8 cellular contexts compared by ENCODE assay signal in genomic region chr2:113234721-113235346, GRCh38. TPM values are rescaled to one million over a fixed set of nuclear protein-coding genes. Genes with fewer than 3 reads are reported as not detected.
DNase-seq lines count a peak whose midpoint lies in the region; ATAC-seq, FAIRE-seq and TF ChIP-seq lines count a peak whose summit lies in the region.

No MANE protein-coding gene starts in this region.

- H3K4me3 ChIP-seq in BJ (ENCODE audit: low read depth, low read length) (peak overlapping the region; percentile 72), GM12878 (peak overlapping the region; percentile 73), small intestine (ENCODE audit: low read depth in 1 of 2, low read length in 2 of 2) (peak overlapping the region in 1 of 2 donors; percentile 69)

- TF ChIP-seq RAD21 in GM12878 (IDR thresholded peaks at IDR 0.05; ENCODE audit: insufficient read depth, low read depth, low read length) = no peak

- peak overlapping the region in 3 of 6 donors; percentile 96 to 99 (median 99) for H3K27ac Mint-ChIP-seq in naive B cell

- in situ Hi-C loops in GM12878 (cut with MboI) = no loop called here

- peak overlapping the region; percentile 64 for H2AFZ ChIP-seq in GM12878 (ENCODE audit: control insufficient read depth, low read depth, low read length)

- WGBS in GM12878 (ENCODE audit: insufficient coverage, insufficient replicate concordance, low lambda C conversion rate, missing lambda C conversion rate) = 83% methylated on average over 16 of the region's 16 CpGs
- WGBS in small intestine, 3 donors = 64 to 91% (median 90%) methylated on average over 16 of the region's 16 CpGs

- POLR2A ChIA-PET in BJ (lab: Charles Lee) (interaction anchor here (0.5 to 1.1 kb wide), 2 partner anchors 11 to 53 kb away, joined by 3 to 11 read pairs; no protein-coding TSS in a partner anchor), GM12878 (lab: Charles Lee) (interaction anchor here (1.0 to 2.6 kb wide), 3 partner anchors 10 to 60 kb away, joined by 3 to 10 read pairs (median 4); partner anchors contain the start of gene PSD4)

- H3K4me1 ChIP-seq in GM12878 (ENCODE audit: control insufficient read depth, insufficient read depth, low read length) (peaks cover 2% of the 10 kb centered on the region; the same call in 1 of the 2 replicates), small intestine (ENCODE audit: control insufficient read depth in 2 of 2, insufficient read depth in 1 of 2, low read depth in 1 of 2, low read length in 1 of 2) (peaks cover 4 to 9% of the 10 kb centered on the region in 2 donors)

- peaks cover 0 to 9% of the 10 kb centered on the region in 2 donors for H3K36me3 Mint-ChIP-seq in naive B cell

- TSS peak; percentile 68 for BruUV-seq in GM12878 (replicated peaks; lab: Mats Ljungman, UMichigan)

- SMC1A ChIA-PET in GM12878 (lab: Charles Lee; ENCODE audit: uncharacterized antibody, unreplicated experiment) = interaction anchor here (1.0 to 2.4 kb wide), 6 partner anchors 15 to 100 kb away, joined by 3 to 6 read pairs (median 4); partner anchors contain the start of gene PSD4

- H3K4me1 Mint-ChIP-seq in naive B cell = peaks cover 4 to 22% (median 8%) of the 10 kb centered on the region in 3 donors

- peak overlapping the region; percentile 71 for H3K9ac ChIP-seq in GM12878 (ENCODE audit: control insufficient read depth, insufficient read depth, low read length)

- FAIRE-seq in GM12878 (lab: Jason Lieb, UNC) = no peak
- no peak for FAIRE-seq in small intestine (lab: Jason Lieb, UNC)

- H3K27ac ChIP-seq in GM12878 (ENCODE audit: control insufficient read depth, insufficient read depth) = peak overlapping the region; percentile 49; the same call in 1 of the 2 replicates
- no peak overlapping the region for H3K27ac ChIP-seq in small intestine (ENCODE audit: low read depth in 1 of 2, low read length in 1 of 2)

- peaks cover 15% of the 10 kb centered on the region for H3K79me2 ChIP-seq in GM12878 (ENCODE audit: control insufficient read depth, insufficient read depth, low read length)

- no peaks in the 10 kb centered on the region for H3K9me3 Mint-ChIP-seq in naive B cell

- H3K27me3 ChIP-seq in BJ (ENCODE audit: control insufficient read depth, insufficient read depth, low read length) (no peaks in the 10 kb centered on the region), GM12878 (replicated peaks in 1 of 2; ENCODE audit: control insufficient read depth in 2 of 2, insufficient read depth in 2 of 2, low read length in 1 of 2) (no peaks in the 10 kb centered on the region; a peak in 2 of 4 replicates), small intestine (ENCODE audit: control insufficient read depth in 2 of 2, insufficient read depth in 2 of 2, low read length in 2 of 2) (no peaks in the 10 kb centered on the region)

- H3K4me3 Mint-ChIP-seq in naive B cell = peak overlapping the region; percentile 73 to 97 (median 94)

- ATAC-seq in HG02884 (IDR thresholded peaks at IDR 0.05; ENCODE audit: unreplicated experiment) (peak; percentile 27), GM12878 (peak; percentile 43), naive B cell (ENCODE audit: low read depth in 2 of 2) (no peak)

- TF ChIP-seq POLR2A in GM12878 (IDR thresholded peaks at IDR 0.05; ENCODE audit: low read depth, low read length) = no peak

- H3K27me3 Mint-ChIP-seq in naive B cell = no peaks in the 10 kb centered on the region

- H3K36me3 ChIP-seq in BJ (ENCODE audit: control insufficient read depth, insufficient read depth, low read length) (no peaks in the 10 kb centered on the region; the same call in 1 of the 2 replicates), GM12878 (ENCODE audit: control insufficient read depth in 2 of 2, insufficient read depth in 2 of 2, low read length in 1 of 2) (peaks cover 0 to 1% of the 10 kb centered on the region in 2 experiments; a peak in 2 of 4 replicates), small intestine (ENCODE audit: control insufficient read depth in 2 of 2, insufficient read depth in 2 of 2, low read length in 2 of 2) (no peaks in the 10 kb centered on the region)

- RAD21 ChIA-PET in GM12878 (lab: Charles Lee; ENCODE audit: unreplicated experiment) = interaction anchor here (0.8 to 2.0 kb wide), 6 partner anchors 13 to 97 kb away, joined by 3 to 9 read pairs (median 6); partner anchors contain the start of gene PSD4

- no peak for TF ChIP-seq CTCF in BJ (IDR thresholded peaks at IDR 0.05; ENCODE audit: insufficient read depth, low read depth, low read length)
- TF ChIP-seq CTCF in GM12878 (IDR thresholded peaks at IDR 0.05 in 2 of 3, conservative IDR thresholded peaks at IDR 0.05 in 1 of 3; ENCODE audit: control insufficient read depth in 2 of 3, extremely low read depth in 1 of 3, insufficient read depth in 1 of 3, low read depth in 3 of 3, low read length in 3 of 3) = no peak

- intact Hi-C loops in GM12878 (cut with micrococcal nuclease; ENCODE audit: unreplicated experiment) = no loop called here

- TF ChIP-seq EP300 in GM12878 (IDR thresholded peaks at IDR 0.05; ENCODE audit: borderline replicate concordance in 1 of 2, control insufficient read depth in 1 of 2, low read depth in 2 of 2, low read length in 2 of 2) = no peak

- no peak for DNase-seq in BJ (ENCODE audit: low read depth)
- no peak for DNase-seq in GM12878 (ENCODE audit: low read depth, low spot score)
- DNase-seq in naive B cell = no peak
- no peak for DNase-seq in glomerular visceral epithelial cell (ENCODE audit: extremely low spot score)
- DNase-seq in small intestine = no peak
- DNase-seq in NCI-H1092 treated with DMSO at 0.1 percent for 48 hours (lab: John Stamatoyannopoulos, UW) = no peak
- no peak for DNase-seq in activated CD8-positive, alpha-beta memory T cell treated with anti-CD3 and anti-CD28 coated beads, Interleukin-2, amount 50 U/mL, for 48 hours

- no peaks in the 10 kb centered on the region for H4K20me1 ChIP-seq in GM12878 (ENCODE audit: control insufficient read depth, insufficient read depth)

- H3K4me2 ChIP-seq in GM12878 (ENCODE audit: control insufficient read depth, insufficient read depth) = peak overlapping the region; percentile 3; the same call in 1 of the 2 replicates

- H3K9me3 ChIP-seq in GM12878 (replicated peaks; ENCODE audit: control insufficient read depth, insufficient read depth, low read length) (no peaks in the 10 kb centered on the region), small intestine (ENCODE audit: control insufficient read depth, low read depth) (no peaks in the 10 kb centered on the region)

- CTCF ChIA-PET in BJ (lab: Yijun Ruan, JAX) = interaction anchor here (0.9 to 11.2 kb wide), 4 partner anchors 11 to 96 kb away, joined by 3 to 119 read pairs (median 6); no protein-coding TSS in a partner anchor
- CTCF ChIA-PET in GM12878 (lab: Yijun Ruan, JAX) = interaction anchor here (1.0 to 1.9 kb wide), 6 partner anchors 10 to 156 kb away, joined by 3 to 14 read pairs (median 6); no protein-coding TSS in a partner anchor

TF ChIP-seq in GM12878, 131 proteins besides CTCF, POLR2A, EP300 and RAD21:
- TF ChIP-seq GABPA (IDR thresholded peaks at IDR 0.05; ENCODE audit: low read depth) = 0 out of 2 replicates have a peak, but pooled peaks have one; percentile 5
- TF ChIP-seq TCF7 (IDR thresholded peaks at IDR 0.05; ENCODE audit: borderline replicate concordance) = no peak

RNA-seq across cellular contexts. Expression of gene PAX8, which starts 43.9 kb away (rescaled TPM):
- polyA plus RNA-seq in BJ (2011; rRNA removed) (1.1 and 1.6 TPM in 2 replicates), GM12878 (2011; rRNA removed) (0.75 and 0.96 TPM in 2 replicates), GM12878 (2014; fragmentation: Illumina TruSeq; extraction: Trizol) (0.97 and 1.0 TPM in 2 replicates), GM12878 (2014; fragmentation: Nextera tagmentation; extraction: Ambion mirVana) (under 1 TPM; 0.16 to 0.40 TPM), GM12878 (2014; rRNA removed) (1.5 and 2.2 TPM in 2 replicates), GM12878 (2016; fragmentation: Nextera tagmentation; extraction: Ambion mirVana) (1 to 10 TPM; 1.5 to 2.5 TPM), naive B cell (ENCODE audit: low read depth in 6 of 6) (under 1 TPM in 4 of 6 donors, not detected in 2; 0.11 to 0.49 (median 0.38) TPM), small intestine (1 to 10 TPM in 2 of 3 donors, under 1 TPM in 1; 0.45 to 3.8 (median 1.2) TPM)
- 1.3 and 1.7 TPM in 2 replicates for polyA minus RNA-seq in BJ (2011; rRNA and poly(A)+ RNA removed)
- total RNA-seq in GM12878 (2013; cell fraction: nucleolus; rRNA removed) = 4.0 and 4.6 TPM in 2 replicates
- total RNA-seq in GM12878 (2014; rRNA removed) (0.51 and 0.87 TPM in 2 replicates), GM12878 (2014; rRNA removed; fragmentation: Illumina TruSeq; extraction: Trizol) (0.45 and 0.64 TPM in 2 replicates), GM12878 (2021) (1.2 and 1.5 TPM in 2 replicates)
- polyA plus RNA-seq in GM12878 (2011; ENCODE audit: low read depth) = 2.2 TPM
- polyA plus RNA-seq in GM12878 (2011; cell fraction: cytosol; rRNA removed) = 1.2 and 1.3 TPM in 2 replicates
- 1.4 and 2.1 TPM in 2 replicates for polyA plus RNA-seq in GM12878 (2011; cell fraction: nucleus; rRNA removed)
- 4.6 and 7.6 TPM in 2 replicates for polyA plus RNA-seq in GM12878 (2012)
- 1.1 and 1.2 TPM in 2 replicates for polyA minus RNA-seq in GM12878 (2011; rRNA and poly(A)+ RNA removed)
- 0.67 and 0.94 TPM in 2 replicates for polyA minus RNA-seq in GM12878 (2011; cell fraction: cytosol; rRNA and poly(A)+ RNA removed)
- polyA minus RNA-seq in GM12878 (2011; cell fraction: nucleus; rRNA and poly(A)+ RNA removed) = 0.85 and 1.4 TPM in 2 replicates

Comparison
In these comparisons a context has a peak if more than half of its experiments do, and no peak if none do; other contexts are left out.
1. ATAC-seq: peak in HG02884 (single experiment) and GM12878 (single experiment); none in naive B cell (0 of 2).